8 cellular contexts compared by ENCODE assay signal in the genomic region with DNA sequence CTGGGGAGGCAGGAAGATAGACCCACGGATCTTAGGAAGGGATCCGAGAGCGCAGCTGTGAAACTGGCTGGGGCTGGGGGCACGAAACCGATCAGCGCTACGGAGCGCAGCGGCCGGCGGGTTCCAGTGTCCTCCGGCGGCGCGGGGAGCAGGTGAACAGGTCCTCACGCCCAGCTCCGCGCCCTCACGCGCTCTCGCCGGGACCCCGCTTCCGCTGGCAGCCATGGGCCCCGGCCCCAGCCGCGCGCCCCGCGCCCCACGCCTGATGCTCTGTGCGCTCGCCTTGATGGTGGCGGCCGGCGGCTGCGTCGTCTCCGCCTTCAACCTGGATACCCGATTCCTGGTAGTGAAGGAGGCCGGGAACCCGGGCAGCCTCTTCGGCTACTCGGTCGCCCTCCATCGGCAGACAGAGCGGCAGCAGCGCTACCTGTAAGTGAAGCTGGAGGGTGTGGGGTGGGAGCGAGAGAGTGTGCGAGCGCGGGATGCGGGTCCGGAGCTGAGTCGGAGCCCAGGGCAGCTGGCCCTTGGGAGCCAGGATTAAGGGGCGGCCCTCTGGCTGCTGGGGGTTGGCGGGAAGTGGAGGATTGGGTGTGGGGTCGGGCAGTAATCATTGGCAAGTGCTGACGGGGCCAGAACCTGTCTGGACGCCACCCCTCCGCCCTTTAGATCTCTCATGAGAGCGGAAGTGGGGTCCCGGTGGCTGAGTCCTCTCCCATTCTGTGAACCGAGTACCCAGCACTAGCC. TPM values are rescaled to one million over a fixed set of nuclear protein-coding genes. Genes with fewer than 3 reads are reported as not detected.
DNase-seq lines count a peak whose midpoint lies in the region; ATAC-seq, FAIRE-seq and TF ChIP-seq lines count a peak whose summit lies in the region.

No MANE protein-coding gene starts in this region.

- intact Hi-C loops in PC-9 (cut with micrococcal nuclease; ENCODE audit: unreplicated experiment): no loop called here
- intact Hi-C loops in pancreas (cut with DNase I): no loop called here
- intact Hi-C loops in upper lobe of right lung (cut with DNase I): no loop called here

- H3K36me3 ChIP-seq in PC-9 (ENCODE audit: low read depth): peaks cover 41% of the 10 kb centered on the region
- no peaks in the 10 kb centered on the region for H3K36me3 ChIP-seq in pancreas
- H3K36me3 ChIP-seq in upper lobe of right lung: no peaks in the 10 kb centered on the region

- H3F3A ChIP-seq in PC-9 (ENCODE audit: insufficient read depth, low read depth): peaks cover 96% of the 10 kb centered on the region

- CTCF ChIA-PET in PC-9 (lab: Charles Lee): interaction anchor here (1.1 to 2.0 kb wide), 2 partner anchors 29 to 38 kb away, joined by 4 to 13 read pairs; no protein-coding TSS in a partner anchor

- H3K79me2 ChIP-seq in PC-9 (ENCODE audit: low read depth): peaks cover 74% of the 10 kb centered on the region

- BruUV-seq in PC-9 (replicated peaks; lab: Mats Ljungman, UMichigan): no TSS peak

- H4K20me1 ChIP-seq in PC-9 (ENCODE audit: insufficient read depth): peaks cover 17% of the 10 kb centered on the region

- H3K9me3 ChIP-seq in PC-9 (ENCODE audit: insufficient read depth, low read depth) (no peaks in the 10 kb centered on the region), pancreas (no peaks in the 10 kb centered on the region), upper lobe of right lung (no peaks in the 10 kb centered on the region)

- peak overlapping the region; percentile 79 for H3K4me3 ChIP-seq in PC-9
- H3K4me3 ChIP-seq in pancreas: peak overlapping the region; percentile 75 to 86 (median 76)
- H3K4me3 ChIP-seq in upper lobe of right lung: peak overlapping the region; percentile 90

- H3K4me2 ChIP-seq in PC-9: peak overlapping the region; percentile 92

- DNase-seq in PC-9: peak; percentile 51 to 57
- DNase-seq in activated effector memory CD4-positive, alpha-beta T cell treated with Interleukin-2 at 50 U/mL for 16 hours: peak; percentile 48
- peak; percentile 64 for DNase-seq in germinal center (ENCODE audit: low spot score)
- peak; percentile 78 to 94 (median 82) for DNase-seq in pancreas
- peak; percentile 86 for DNase-seq in upper lobe of right lung
- DNase-seq in midbrain (lab: John Stamatoyannopoulos, UW): no peak

- H3K9me2 ChIP-seq in PC-9 (ENCODE audit: insufficient read depth): no peaks in the 10 kb centered on the region

- no peak for FAIRE-seq in pancreas (lab: Jason Lieb, UNC)

- ATAC-seq in HG03565 (IDR thresholded peaks at IDR 0.05; ENCODE audit: unreplicated experiment) (peak; percentile 46), pancreas (peak; percentile 52 to 74 (median 60)), upper lobe of right lung (peak; percentile 38)

- H3K4me1 ChIP-seq in PC-9 (replicated peaks; ENCODE audit: insufficient read depth) (peaks cover 69% of the 10 kb centered on the region), pancreas (peaks cover 25 to 63% (median 34%) of the 10 kb centered on the region in 3 donors), upper lobe of right lung (peaks cover 70% of the 10 kb centered on the region)

- H3K27ac ChIP-seq in PC-9: peak overlapping the region; percentile 97
- peak overlapping the region; percentile 77 to 96 (median 86) for H3K27ac ChIP-seq in pancreas
- H3K27ac ChIP-seq in upper lobe of right lung: peak overlapping the region; percentile 96

- no peaks in the 10 kb centered on the region for H3K27me3 ChIP-seq in PC-9 (ENCODE audit: insufficient read depth, low read depth)
- no peaks in the 10 kb centered on the region for H3K27me3 ChIP-seq in pancreas
- H3K27me3 ChIP-seq in upper lobe of right lung: no peaks in the 10 kb centered on the region

- H2AFZ ChIP-seq in PC-9: no peak overlapping the region

- POLR2A ChIA-PET in PC-9 (lab: Charles Lee; ENCODE audit: unreplicated experiment): interaction anchor here (0.5 to 2.8 kb wide), 9 partner anchors 8 to 117 kb away, joined by 3 to 55 read pairs (median 6); no protein-coding TSS in a partner anchor

- whole genome bisulfite sequencing in pancreas, 2 donors: 1 to 2% methylated on average over 39 to 64 of the region's 64 CpGs

- TF ChIP-seq CTCF in GM12874 (IDR thresholded peaks at IDR 0.05; ENCODE audit: insufficient read depth, low read depth, low read length): peak; percentile 68
- TF ChIP-seq CTCF in PC-9 (conservative IDR thresholded peaks at IDR 0.05): peak; percentile 30; the same call in 1 of the 2 replicates
- TF ChIP-seq CTCF in pancreas (IDR thresholded peaks at IDR 0.05): peak in 1 of 4 donors; percentile 26
- peak; percentile 38 for TF ChIP-seq CTCF in upper lobe of right lung (IDR thresholded peaks at IDR 0.05)

RNA-seq across cellular contexts. Expression of a gene that starts 0.5 kb away (rescaled TPM):
- total RNA-seq in PC-9 (2021) (291 and 327 TPM in 2 replicates), pancreas (10 to 100 TPM; 16.8 to 61.2 (median 23.0) TPM), upper lobe of right lung (212 TPM)
- polyA plus RNA-seq in pancreas: 10 to 100 TPM; 28.3 to 35.2 TPM

RNA-seq across cellular contexts. Expression of a gene that starts 38.8 kb away (rescaled TPM):
- total RNA-seq in PC-9 (2021): 38.6 and 58.7 TPM in 2 replicates
- 10 to 100 TPM; 15.3 to 50.0 (median 36.2) TPM for total RNA-seq in pancreas
- 10 to 100 TPM; 26.6 to 26.8 TPM for polyA plus RNA-seq in pancreas
- 30.2 TPM for total RNA-seq in upper lobe of right lung
